ENCODE assay signal across 13 cellular contexts in the genomic region with DNA sequence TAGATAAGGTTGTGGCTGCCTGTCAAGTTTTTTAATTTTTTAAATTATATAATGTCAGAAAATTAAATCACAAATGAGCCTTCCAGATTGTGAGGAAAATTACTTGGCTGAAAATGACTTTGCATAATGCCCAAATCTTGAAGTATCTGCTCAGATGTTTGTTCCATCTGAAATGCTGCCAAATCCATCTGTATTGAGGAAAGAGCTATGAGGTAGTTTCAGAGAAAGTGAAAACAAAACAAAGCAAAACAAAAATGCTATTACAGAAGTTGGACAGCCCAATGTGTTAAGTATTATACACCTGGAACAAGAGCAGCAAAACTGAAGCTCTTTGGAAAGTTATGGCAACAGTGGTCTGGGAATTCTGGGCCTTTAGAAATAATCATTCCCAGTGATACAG.
"Had no signal": no experiment of that assay in that cellular context is flagged by ENCODE, and none has a peak within 500 bp of the region (broad histone marks: within the 10 kb centered on the region; RNA-seq: fewer than 3 reads in every experiment).

No MANE protein-coding gene starts in this region.

- ATAC-seq: activated CD8-positive, alpha-beta T cell treated with anti-CD3 and anti-CD28 coated beads, Interleukin-2, amount 10 ng/mL, durations not matched to agents 7 days and 5 days; gastroesophageal sphincter; left cardiac atrium; stimulated activated naive B cell treated with anti-CD40 and anti-IgM and Interleukin-4, amounts not matched to agents 10 μg/mL and 1 μg/mL and 100 μg/mL, for 72 hours had no signal

- H3K4me3 ChIP-seq: gastroesophageal sphincter, heart right ventricle, thyroid gland had no signal

- DNase-seq: activated CD4-positive, alpha-beta T cell treated with anti-CD3 and anti-CD28 coated beads, Interleukin-2, amount 10 ng/mL, durations not matched to agents 7 days and 5 days; activated CD8-positive, alpha-beta T cell treated with anti-CD3 and anti-CD28 coated beads, Interleukin-2, amount 10 ng/mL, durations not matched to agents 7 days and 5 days; activated naive CD4-positive, alpha-beta T cell treated with anti-CD3 and anti-CD28 coated beads for 36 hours; activated T-cell treated with anti-CD3 and anti-CD28 coated beads, Interleukin-2, amount 50 U/mL, for 24 hours; cerebellar nuclear complex; effector memory CD4-positive, alpha-beta T cell; heart right ventricle; left cardiac atrium; midbrain; stimulated activated naive B cell treated with anti-CD40 and anti-IgM and Interleukin-4, amounts not matched to agents 10 μg/mL and 1 μg/mL and 100 μg/mL, for 72 hours; T1000; thyroid gland had no signal
